In genomic region chr9:137304383-137305059, GRCh38 we compare ENCODE assay signal across 8 cellular contexts. TPM values are rescaled to one million over a fixed set of nuclear protein-coding genes. Genes with fewer than 3 reads are reported as not detected.
DNase-seq lines count a peak whose midpoint lies in the region; ATAC-seq, FAIRE-seq and TF ChIP-seq lines count a peak whose summit lies in the region.
"Had no signal": no experiment of that assay in that cellular context is flagged by ENCODE, and none has a peak within 500 bp of the region (broad histone marks: within the 10 kb centered on the region; RNA-seq: fewer than 3 reads in every experiment).

No MANE protein-coding gene starts in this region.

- H3K27me3 ChIP-seq in GM12878 (replicated peaks in 1 of 2; ENCODE audit: control insufficient read depth in 2 of 2, insufficient read depth in 2 of 2, low read length in 1 of 2) (no peaks in the 10 kb centered on the region), mesendoderm (ENCODE audit: insufficient read depth, low read length, poor library complexity) (peaks cover 2% of the 10 kb centered on the region)

- H3K4me1 ChIP-seq in GM12878 (ENCODE audit: control insufficient read depth, insufficient read depth, low read length) (peaks cover 24% of the 10 kb centered on the region), mesendoderm (ENCODE audit: control insufficient read depth, low read depth, low read length) (peaks cover 10% of the 10 kb centered on the region)

- H4K20me1 ChIP-seq in GM12878 (ENCODE audit: control insufficient read depth, insufficient read depth): no peaks in the 10 kb centered on the region

- no peaks in the 10 kb centered on the region; the same call in 1 of the 2 replicates for H3K79me2 ChIP-seq in GM12878 (ENCODE audit: control insufficient read depth, insufficient read depth, low read length)
- H3K79me2 ChIP-seq in mesendoderm (ENCODE audit: control insufficient read depth, insufficient read depth, low read length): no peaks in the 10 kb centered on the region

- H3K36me3 ChIP-seq in GM12878 (ENCODE audit: control insufficient read depth in 2 of 2, insufficient read depth in 2 of 2, low read length in 1 of 2) (no peaks in the 10 kb centered on the region), mesendoderm (ENCODE audit: control insufficient read depth, insufficient read depth, low read length) (no peaks in the 10 kb centered on the region)

- no peak overlapping the region for H3K9ac ChIP-seq in GM12878 (ENCODE audit: control insufficient read depth, insufficient read depth, low read length)
- no peak overlapping the region for H3K9ac ChIP-seq in mesendoderm (ENCODE audit: low read length)

- CTCF ChIA-PET in GM12878 (lab: Yijun Ruan, JAX): interaction anchor here (1.3 to 1.4 kb wide), 2 partner anchors 9 to 68 kb away, joined by 3 to 4 read pairs; no protein-coding TSS in a partner anchor

- no TSS peak for BruUV-seq in GM12878 (replicated peaks; lab: Mats Ljungman, UMichigan)

- H2BK5ac ChIP-seq in mesendoderm (ENCODE audit: low read length): no peak overlapping the region

- no peak for FAIRE-seq in GM12878 (lab: Jason Lieb, UNC)
- FAIRE-seq: astrocyte had no signal

- no peak for TF ChIP-seq RAD21 in GM12878 (IDR thresholded peaks at IDR 0.05; ENCODE audit: insufficient read depth, low read depth, low read length)

- H3K23ac ChIP-seq in mesendoderm (ENCODE audit: low read length): no peak overlapping the region

- POLR2A ChIA-PET in GM12878 (lab: Charles Lee): interaction anchor here (0.5 to 2.0 kb wide), 2 partner anchors 12 to 65 kb away, joined by 7 to 9 read pairs; no protein-coding TSS in a partner anchor

- intact Hi-C loops in GM12878 (cut with micrococcal nuclease; ENCODE audit: unreplicated experiment): loop anchor here (5.0 kb wide), 1 partner anchor 118 kb away; the partner anchor contains the start of genes EXD3 and NOXA1

- no peaks in the 10 kb centered on the region for H3K9me3 ChIP-seq in GM12878 (replicated peaks; ENCODE audit: control insufficient read depth, insufficient read depth, low read length)

- TF ChIP-seq EP300 in GM12878 (IDR thresholded peaks at IDR 0.05; ENCODE audit: borderline replicate concordance in 1 of 2, control insufficient read depth in 1 of 2, low read depth in 2 of 2, low read length in 2 of 2): no peak

- no peak for TF ChIP-seq POLR2A in GM12878 (IDR thresholded peaks at IDR 0.05; ENCODE audit: low read depth, low read length)

- no peak overlapping the region for H4K8ac ChIP-seq in mesendoderm (ENCODE audit: low read depth, low read length)

- H3K4ac ChIP-seq in mesendoderm (ENCODE audit: low read depth, low read length): no peak overlapping the region

- H2BK120ac ChIP-seq in mesendoderm (ENCODE audit: low read depth, low read length): no peak overlapping the region

- SMC1A ChIA-PET in GM12878 (lab: Charles Lee; ENCODE audit: uncharacterized antibody, unreplicated experiment): no interaction called here

- no peaks in the 10 kb centered on the region for H3K79me1 ChIP-seq in mesendoderm (ENCODE audit: low read length)

- H3K56ac ChIP-seq in mesendoderm (ENCODE audit: low read length): peak overlapping the region; percentile 49

- RAD21 ChIA-PET in GM12878 (lab: Charles Lee; ENCODE audit: unreplicated experiment): no interaction called here

- in situ Hi-C loops in GM12878 (cut with MboI): no loop called here

- no peak overlapping the region for H3K4me3 ChIP-seq in GM12878
- no peak overlapping the region for H3K4me3 ChIP-seq in mesendoderm (ENCODE audit: low read length)

- H2BK15ac ChIP-seq in mesendoderm (replicated peaks; ENCODE audit: low read depth): no peak overlapping the region

- H3K27ac ChIP-seq in GM12878 (ENCODE audit: control insufficient read depth, insufficient read depth) (no peak overlapping the region), mesendoderm (ENCODE audit: low read depth, low read length) (no peak overlapping the region)

- WGBS in GM12878 (ENCODE audit: insufficient coverage, insufficient replicate concordance, low lambda C conversion rate, missing lambda C conversion rate): 57% methylated on average over 14 of the region's 16 CpGs
- WGBS in mesendoderm (ENCODE audit: extremely low coverage, insufficient coverage, low lambda C conversion rate): no CpG with 5 or more reads among the region's 16 CpGs

- peak; percentile 69 for DNase-seq in DMS 273 (lab: John Stamatoyannopoulos, UW; ENCODE audit: unreplicated experiment)
- no peak for DNase-seq in GM12878 (ENCODE audit: low read depth, low spot score)
- no peak for DNase-seq in mesendoderm
- no peak for DNase-seq in SKM-1 (lab: John Stamatoyannopoulos, UW; ENCODE audit: unreplicated experiment)
- no peak for DNase-seq in NK-92 (lab: John Stamatoyannopoulos, UW; ENCODE audit: unreplicated experiment)

- H4K5ac ChIP-seq in mesendoderm (ENCODE audit: low read length): no peak overlapping the region

- peak in 2 of 3 experiments; percentile 20 to 25; a peak in 2 of 6 replicates for TF ChIP-seq CTCF in GM12878 (IDR thresholded peaks at IDR 0.05 in 2 of 3, conservative IDR thresholded peaks at IDR 0.05 in 1 of 3; ENCODE audit: control insufficient read depth in 2 of 3, extremely low read depth in 1 of 3, insufficient read depth in 1 of 3, low read depth in 3 of 3, low read length in 3 of 3)

- no peak overlapping the region for H3K4me2 ChIP-seq in GM12878 (ENCODE audit: control insufficient read depth, insufficient read depth)
- no peak overlapping the region for H3K4me2 ChIP-seq in mesendoderm (ENCODE audit: low read length)

- ATAC-seq in GM12878 (no peak), GM18861 (IDR thresholded peaks at IDR 0.05; ENCODE audit: unreplicated experiment) (no peak)

- H2AFZ ChIP-seq in GM12878 (ENCODE audit: control insufficient read depth, low read depth, low read length): no peak overlapping the region

- H2AK5ac ChIP-seq in mesendoderm (ENCODE audit: low read length): no peak overlapping the region

- H3K18ac ChIP-seq in mesendoderm (ENCODE audit: low read length): no peak overlapping the region

RNA-seq across cellular contexts. Expression of gene NRARP, which starts 2.5 kb away (rescaled TPM):
- 7.0 and 7.7 TPM in 2 replicates for total RNA-seq in GM12878 (2013; cell fraction: nucleolus; rRNA removed)
- total RNA-seq in GM12878 (2014; rRNA removed) (2.7 and 3.7 TPM in 2 replicates), GM12878 (2014; rRNA removed; fragmentation: Illumina TruSeq; extraction: Trizol) (0.64 and 0.67 TPM in 2 replicates), GM12878 (2021) (8.4 and 9.2 TPM in 2 replicates)
- polyA plus RNA-seq in GM12878 (2011; ENCODE audit: low read depth): 0.56 TPM
- polyA plus RNA-seq in GM12878 (2011; rRNA removed) (1.6 and 2.6 TPM in 2 replicates), GM12878 (2014; fragmentation: Illumina TruSeq; extraction: Trizol) (1.4 and 1.8 TPM in 2 replicates), GM12878 (2014; fragmentation: Nextera tagmentation; extraction: Ambion mirVana) (not detected), GM12878 (2014; rRNA removed) (5.5 and 7.2 TPM in 2 replicates), GM12878 (2016; fragmentation: Nextera tagmentation; extraction: Ambion mirVana) (under 1 TPM; 0.06 to 0.15 TPM)
- 3.3 TPM in 2 replicates for polyA plus RNA-seq in GM12878 (2011; cell fraction: cytosol; rRNA removed)
- polyA plus RNA-seq in GM12878 (2011; cell fraction: nucleus; rRNA removed): 5.8 and 5.9 TPM in 2 replicates
- polyA plus RNA-seq in GM12878 (2012): 2.4 and 2.8 TPM in 2 replicates
- 0.51 and 0.93 TPM in 2 replicates for polyA minus RNA-seq in GM12878 (2011; rRNA and poly(A)+ RNA removed)
- 1.3 and 2.0 TPM in 2 replicates for polyA minus RNA-seq in GM12878 (2011; cell fraction: cytosol; rRNA and poly(A)+ RNA removed)
- 4.2 and 6.9 TPM in 2 replicates for polyA minus RNA-seq in GM12878 (2011; cell fraction: nucleus; rRNA and poly(A)+ RNA removed)
- polyA plus RNA-seq in mesendoderm (2013, experiment 1 of 2): 4.0 TPM
- polyA plus RNA-seq in mesendoderm (2013, experiment 2 of 2): 4.5 TPM

RNA-seq across cellular contexts. Expression of gene TOR4A, which starts 27.0 kb away (rescaled TPM):
- 22.6 and 29.1 TPM in 2 replicates for total RNA-seq in GM12878 (2013; cell fraction: nucleolus; rRNA removed)
- total RNA-seq in GM12878 (2014; rRNA removed) (13.8 and 14.6 TPM in 2 replicates), GM12878 (2014; rRNA removed; fragmentation: Illumina TruSeq; extraction: Trizol) (3.9 TPM in 2 replicates), GM12878 (2021) (19.6 and 19.9 TPM in 2 replicates)
- polyA plus RNA-seq in GM12878 (2011; ENCODE audit: low read depth): 1.8 TPM
- polyA plus RNA-seq in GM12878 (2011; rRNA removed) (2.2 and 4.6 TPM in 2 replicates), GM12878 (2014; fragmentation: Illumina TruSeq; extraction: Trizol) (1.3 and 3.0 TPM in 2 replicates), GM12878 (2014; fragmentation: Nextera tagmentation; extraction: Ambion mirVana) (1 to 10 TPM; 2.2 to 3.4 TPM), GM12878 (2014; rRNA removed) (14.6 and 16.0 TPM in 2 replicates), GM12878 (2016; fragmentation: Nextera tagmentation; extraction: Ambion mirVana) (1 to 10 TPM; 2.0 to 3.0 TPM)
- polyA plus RNA-seq in GM12878 (2011; cell fraction: cytosol; rRNA removed): 8.0 and 11.9 TPM in 2 replicates
- 16.8 and 21.7 TPM in 2 replicates for polyA plus RNA-seq in GM12878 (2011; cell fraction: nucleus; rRNA removed)
- 8.2 and 9.1 TPM in 2 replicates for polyA plus RNA-seq in GM12878 (2012)
- 2.2 and 6.7 TPM in 2 replicates for polyA minus RNA-seq in GM12878 (2011; rRNA and poly(A)+ RNA removed)
- 6.8 and 7.1 TPM in 2 replicates for polyA minus RNA-seq in GM12878 (2011; cell fraction: cytosol; rRNA and poly(A)+ RNA removed)
- polyA minus RNA-seq in GM12878 (2011; cell fraction: nucleus; rRNA and poly(A)+ RNA removed): 8.2 and 14.4 TPM in 2 replicates
- 4.1 TPM for polyA plus RNA-seq in mesendoderm (2013, experiment 1 of 2)
- 4.0 TPM for polyA plus RNA-seq in mesendoderm (2013, experiment 2 of 2)

RNA-seq across cellular contexts. Expression of gene NELFB, which starts 49.4 kb away (rescaled TPM):
- 13.6 and 13.9 TPM in 2 replicates for total RNA-seq in GM12878 (2013; cell fraction: nucleolus; rRNA removed)
- total RNA-seq in GM12878 (2014; rRNA removed): 34.0 and 39.3 TPM in 2 replicates
- total RNA-seq in GM12878 (2014; rRNA removed; fragmentation: Illumina TruSeq; extraction: Trizol): 14.6 and 16.1 TPM in 2 replicates
- total RNA-seq in GM12878 (2021): 61.2 and 63.4 TPM in 2 replicates
- polyA plus RNA-seq in GM12878 (2011; ENCODE audit: low read depth): 12.6 TPM
- polyA plus RNA-seq in GM12878 (2011; rRNA removed): 11.9 and 22.6 TPM in 2 replicates
- polyA plus RNA-seq in GM12878 (2011; cell fraction: cytosol; rRNA removed): 44.0 and 53.0 TPM in 2 replicates
- polyA plus RNA-seq in GM12878 (2011; cell fraction: nucleus; rRNA removed): 52.1 and 64.2 TPM in 2 replicates
- 32.6 and 37.0 TPM in 2 replicates for polyA plus RNA-seq in GM12878 (2012)
- polyA plus RNA-seq in GM12878 (2014; fragmentation: Illumina TruSeq; extraction: Trizol): 5.0 and 18.2 TPM in 2 replicates
- under 1 TPM; 0.19 to 0.68 TPM for polyA plus RNA-seq in GM12878 (2014; fragmentation: Nextera tagmentation; extraction: Ambion mirVana)
- 41.1 and 45.3 TPM in 2 replicates for polyA plus RNA-seq in GM12878 (2014; rRNA removed)
- polyA plus RNA-seq in GM12878 (2016; fragmentation: Nextera tagmentation; extraction: Ambion mirVana): 10 to 100 TPM; 40.3 to 42.4 TPM
- 21.6 and 47.4 TPM in 2 replicates for polyA minus RNA-seq in GM12878 (2011; rRNA and poly(A)+ RNA removed)
- polyA minus RNA-seq in GM12878 (2011; cell fraction: cytosol; rRNA and poly(A)+ RNA removed): 18.4 and 20.5 TPM in 2 replicates
- polyA minus RNA-seq in GM12878 (2011; cell fraction: nucleus; rRNA and poly(A)+ RNA removed): 7.5 and 13.3 TPM in 2 replicates
- 39.7 TPM for polyA plus RNA-seq in mesendoderm (2013, experiment 1 of 2)
- 39.7 TPM for polyA plus RNA-seq in mesendoderm (2013, experiment 2 of 2)

RNA-seq across cellular contexts. Expression of gene STPG3, which starts 53.4 kb away (rescaled TPM):
- not detected in 2 replicates for total RNA-seq in GM12878 (2013; cell fraction: nucleolus; rRNA removed)
- total RNA-seq in GM12878 (2014; rRNA removed) (not detected in 2 replicates), GM12878 (2014; rRNA removed; fragmentation: Illumina TruSeq; extraction: Trizol) (not detected in 2 replicates), GM12878 (2021) (not detected in 2 replicates)
- polyA plus RNA-seq in GM12878 (2011; ENCODE audit: low read depth): not detected
- polyA plus RNA-seq in GM12878 (2011; rRNA removed) (not detected in 2 replicates), GM12878 (2014; fragmentation: Illumina TruSeq; extraction: Trizol) (not detected in 2 replicates), GM12878 (2014; fragmentation: Nextera tagmentation; extraction: Ambion mirVana) (not detected), GM12878 (2014; rRNA removed) (not detected in 2 replicates), GM12878 (2016; fragmentation: Nextera tagmentation; extraction: Ambion mirVana) (not detected)
- polyA plus RNA-seq in GM12878 (2011; cell fraction: cytosol; rRNA removed): not detected in 2 replicates
- polyA plus RNA-seq in GM12878 (2011; cell fraction: nucleus; rRNA removed): 0.12 TPM in 1 of 2 replicates, not detected in the other
- 0.28 and 0.80 TPM in 2 replicates for polyA plus RNA-seq in GM12878 (2012)
- not detected in 2 replicates for polyA minus RNA-seq in GM12878 (2011; rRNA and poly(A)+ RNA removed)
- not detected in 2 replicates for polyA minus RNA-seq in GM12878 (2011; cell fraction: cytosol; rRNA and poly(A)+ RNA removed)
- polyA minus RNA-seq in GM12878 (2011; cell fraction: nucleus; rRNA and poly(A)+ RNA removed): not detected in 2 replicates
- 0.14 TPM for polyA plus RNA-seq in mesendoderm (2013, experiment 1 of 2)
- polyA plus RNA-seq in mesendoderm (2013, experiment 2 of 2): 0.15 TPM
- total RNA-seq: astrocyte, mononuclear cell had no signal
